In the genomic region with DNA sequence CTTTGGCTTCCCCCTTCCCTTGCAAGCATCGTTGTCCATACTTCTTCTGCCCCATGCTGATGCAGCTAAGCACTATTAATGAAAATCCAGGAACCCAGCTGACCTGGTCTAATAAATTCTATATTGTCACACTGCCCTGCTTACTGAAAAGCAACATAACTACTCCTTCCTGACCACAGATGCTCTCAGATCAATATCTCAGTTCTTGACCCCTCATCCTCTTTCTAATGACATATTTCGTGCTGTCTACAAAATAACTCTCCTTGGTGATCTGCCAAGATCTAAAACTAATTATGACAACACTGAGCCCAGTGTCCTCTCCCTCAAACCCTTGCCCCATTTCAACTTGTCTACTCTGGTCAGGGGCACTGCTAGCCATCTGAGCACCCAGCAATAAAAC, we compare ENCODE assay signal across 33 cellular contexts.
"Had no signal": no experiment of that assay in that cellular context is flagged by ENCODE, and none has a peak within 500 bp of the region (broad histone marks: within the 10 kb centered on the region; RNA-seq: fewer than 3 reads in every experiment).

No MANE protein-coding gene starts in this region.

- H3K4me1 ChIP-seq: ascending aorta, prostate gland, upper lobe of left lung, vagina had no signal

- DNase-seq: activated CD4-positive, alpha-beta T cell treated with anti-CD3 and anti-CD28 coated beads for 48 hours; activated CD4-positive, alpha-beta T cell treated with anti-CD3 and anti-CD28 coated beads, Interleukin-2, amount 50 U/mL, for 48 hours; activated CD8-positive, alpha-beta memory T cell treated with anti-CD3 and anti-CD28 coated beads for 24 hours; activated effector memory CD4-positive, alpha-beta T cell treated with Interleukin-2 at 50 U/mL for 16 hours; activated naive CD4-positive, alpha-beta T cell treated with anti-CD3 and anti-CD28 coated beads for 36 hours; activated naive CD8-positive, alpha-beta T cell treated with anti-CD3 and anti-CD28 coated beads, Interleukin-2, amount 10 ng/mL, durations not matched to agents 7 days and 5 days; dorsolateral prefrontal cortex; effector memory CD4-positive, alpha-beta T cell; erythroblast; gastrocnemius medialis; glutamatergic neuron; islet precursor cell; left ventricle myocardium inferior; mucosa of descending colon; nephron progenitor cell; ovary; retina; stimulated activated CD4-positive, alpha-beta T cell treated with anti-CD3 and anti-CD28 coated beads, Interleukin-1b, Interleukin-23, amount 100 ng/mL, for 48 hours; stimulated activated CD4-positive, alpha-beta T cell treated with anti-CD3 and anti-CD28 coated beads, Interleukin-4, amount 100 ng/mL, for 4 hours; stimulated activated CD8-positive, alpha-beta memory T cell treated with anti-CD3 and anti-CD28 coated beads, Interleukin-4, amount 100 ng/mL, for 48 hours; stimulated activated naive CD8-positive, alpha-beta T cell treated with anti-CD3 and anti-CD28 coated beads, Interleukin-15, amount 100 ng/mL, for 72 hours; substantia nigra; upper lobe of left lung had no signal

- H3K4me3 ChIP-seq: ascending aorta, coronary artery, dorsolateral prefrontal cortex, gastrocnemius medialis, left ventricle myocardium inferior, lung, mucosa of descending colon, ovary, prostate gland, skin epidermis, upper lobe of left lung, vagina had no signal

- H3K27me3 ChIP-seq: ascending aorta, dorsolateral prefrontal cortex, gastrocnemius medialis, neutrophil, ovary, upper lobe of left lung, vagina had no signal

- ATAC-seq: gastrocnemius medialis; mucosa of descending colon; sciatic nerve; stimulated activated memory B cell treated with anti-CD40 and anti-IgM and Interleukin-4, amounts not matched to agents 10 μg/mL and 1 μg/mL and 100 μg/mL, for 72 hours; stimulated activated naive CD8-positive, alpha-beta T cell treated with anti-CD3 and anti-CD28 coated beads, Interleukin-15, amount 100 ng/mL, for 72 hours had no signal

- H3K27ac ChIP-seq: ascending aorta, coronary artery, dorsolateral prefrontal cortex, gastrocnemius medialis, left ventricle myocardium inferior, neutrophil, ovary, prostate gland, skin epidermis, upper lobe of left lung, vagina, VCaP had no signal

- H3K36me3 ChIP-seq: ascending aorta, gastrocnemius medialis, left ventricle myocardium inferior, neutrophil, ovary, prostate gland, upper lobe of left lung, vagina had no signal

- H3K9me3 ChIP-seq: ascending aorta, gastrocnemius medialis, left ventricle myocardium inferior, mucosa of descending colon, neutrophil, ovary, prostate gland, upper lobe of left lung, vagina had no signal
